24 cellular contexts compared by ENCODE assay signal in the genomic region with DNA sequence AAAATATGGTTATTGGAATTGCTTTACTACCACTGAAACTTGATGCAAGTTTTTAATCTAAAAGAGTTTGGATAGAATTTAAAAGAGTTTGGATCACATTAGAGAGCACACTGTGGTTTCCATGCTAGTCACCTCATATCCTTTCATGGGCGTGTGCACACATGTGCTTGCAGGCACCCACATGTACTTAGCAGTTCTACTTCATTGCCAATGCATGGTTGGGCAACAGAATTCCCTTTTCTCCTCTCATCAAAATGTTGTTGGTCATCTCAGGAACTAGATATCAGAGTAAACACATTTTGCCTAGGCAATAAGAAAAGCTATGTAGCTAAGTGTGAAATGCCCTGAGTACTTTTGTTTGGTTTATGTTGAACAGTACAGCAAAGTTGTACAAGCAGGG.
"Had no signal": no experiment of that assay in that cellular context is flagged by ENCODE, and none has a peak within 500 bp of the region (broad histone marks: within the 10 kb centered on the region; RNA-seq: fewer than 3 reads in every experiment).

No MANE protein-coding gene starts in this region.

- H3K27ac ChIP-seq: body of pancreas, dorsolateral prefrontal cortex, left ventricle myocardium inferior, sigmoid colon, SK-N-MC, upper lobe of left lung, VCaP had no signal

- H3K4me2 ChIP-seq: smooth muscle cell had no signal

- H3K27me3 ChIP-seq: body of pancreas, dorsolateral prefrontal cortex, sigmoid colon, upper lobe of left lung had no signal

- DNase-seq: activated CD4-positive, alpha-beta memory T cell treated with anti-CD3 and anti-CD28 coated beads, Interleukin-2, amount 10 ng/mL, durations not matched to agents 7 days and 5 days; activated CD4-positive, alpha-beta T cell treated with anti-CD3 and anti-CD28 coated beads, Interleukin-2, amount 10 ng/mL, durations not matched to agents 24 days and 14 days; activated effector memory CD4-positive, alpha-beta T cell treated with Interleukin-2 at 50 U/mL for 16 hours; activated naive CD4-positive, alpha-beta T cell treated with anti-CD3 and anti-CD28 coated beads, Interleukin-2, amount 10 ng/mL, durations not matched to agents 7 days and 5 days; activated T-cell treated with anti-CD3 and anti-CD28 coated beads, Interleukin-2, amount 50 U/mL, for 72 hours; body of pancreas; central memory CD4-positive, alpha-beta T cell; dorsolateral prefrontal cortex; effector memory CD8-positive, alpha-beta T cell; foreskin fibroblast; left ventricle myocardium inferior; naive B cell; occipital lobe; posterior cingulate gyrus; sigmoid colon; stimulated activated CD4-positive, alpha-beta T cell treated with anti-CD3 and anti-CD28 coated beads, Interleukin-15, amount 100 ng/mL, for 24 hours; SW 1271; T-helper 2 cell; upper lobe of left lung had no signal

- H3K9me3 ChIP-seq: body of pancreas, left ventricle myocardium inferior, sigmoid colon, upper lobe of left lung had no signal

- H3K4me3 ChIP-seq: body of pancreas, dorsolateral prefrontal cortex, left ventricle myocardium inferior, sigmoid colon, SK-N-MC, smooth muscle cell, upper lobe of left lung had no signal

- ATAC-seq: activated CD4-positive, CD25-positive, alpha-beta regulatory T cell treated with anti-CD3 and anti-CD28 coated beads, Interleukin-2, amount 50 U/mL, for 24 hours; activated T-cell treated with anti-CD3 and anti-CD28 coated beads, Interleukin-2, amount 50 U/mL, for 72 hours; body of pancreas; effector memory CD8-positive, alpha-beta T cell; stimulated activated memory B cell treated with anti-CD40 and anti-IgM and Interleukin-4, amounts not matched to agents 10 μg/mL and 1 μg/mL and 100 μg/mL, for 72 hours had no signal

- H3K36me3 ChIP-seq: upper lobe of left lung had no signal

- H3K4me1 ChIP-seq: upper lobe of left lung had no signal
